13 cellular contexts compared by ENCODE assay signal in genomic region chr3:51395493-51396213, GRCh38. TPM values are rescaled to one million over a fixed set of nuclear protein-coding genes. Genes with fewer than 3 reads are reported as not detected.
A peak's percentile ranks its signal among the peaks of the same experiment; 100 is the strongest.
DNase-seq lines count a peak whose midpoint lies in the region; ATAC-seq and TF ChIP-seq lines count a peak whose summit lies in the region.
"Had no signal": no experiment of that assay in that cellular context is flagged by ENCODE, and none has a peak within 500 bp of the region (broad histone marks: within the 10 kb centered on the region; RNA-seq: fewer than 3 reads in every experiment).

No MANE protein-coding gene starts in this region.

- no peak for TF ChIP-seq CTCF in psoas muscle (IDR thresholded peaks at IDR 0.05)
- no peak for TF ChIP-seq CTCF in breast epithelium (IDR thresholded peaks at IDR 0.05)
- no peak for TF ChIP-seq CTCF in SK-N-SH (IDR thresholded peaks at IDR 0.05)

- peaks cover 40% of the 10 kb centered on the region for H3K36me3 Mint-ChIP-seq in activated CD4-positive, alpha-beta T cell treated with anti-CD3 and anti-CD28 coated beads for 36 hours (ENCODE audit: low read depth)
- H3K36me3 Mint-ChIP-seq in IgD-negative memory B cell, result no peaks in the 10 kb centered on the region

- TF ChIP-seq POLR2A in breast epithelium (IDR thresholded peaks at IDR 0.05), result no peak

- peaks cover 55% of the 10 kb centered on the region for H4K20me1 ChIP-seq in SK-N-SH (ENCODE audit: insufficient read depth)

- H3K4me3 ChIP-seq in psoas muscle (no peak overlapping the region), breast epithelium (no peak overlapping the region), SK-N-SH (ENCODE audit: low read depth in 2 of 2, low read length in 1 of 2) (no peak overlapping the region)

- no peak overlapping the region for H3K4me2 ChIP-seq in SK-N-SH

- H3K4me3 Mint-ChIP-seq in activated CD4-positive, alpha-beta T cell treated with anti-CD3 and anti-CD28 coated beads for 36 hours, result no peak overlapping the region
- H3K4me3 Mint-ChIP-seq in IgD-negative memory B cell, result peak overlapping the region in 1 of 4 donors; percentile 70

- WGBS in psoas muscle, 3 donors, result 65 to 69% (median 67%) methylated on average over 12 of the region's 12 CpGs
- 80% methylated on average over 8 of the region's 12 CpGs for WGBS in SK-N-SH (ENCODE audit: low lambda C conversion rate)

- no peak for DNase-seq in activated CD4-positive, alpha-beta T cell treated with anti-CD3 and anti-CD28 coated beads for 36 hours
- no peak for DNase-seq in activated CD4-positive, alpha-beta T cell treated with anti-CD3 and anti-CD28 coated beads, Interleukin-2, amount 50 U/mL, for 4 hours
- DNase-seq in dermis blood vessel endothelial cell (peak; percentile 28), psoas muscle (no peak), midbrain (lab: John Stamatoyannopoulos, UW) (no peak), breast epithelium (ENCODE audit: low spot score in 2 of 2) (no peak), SK-N-SH (no peak)
- DNase-seq: activated CD4-positive, CD25-positive, alpha-beta regulatory T cell; activated effector memory CD4-positive, alpha-beta T cell treated with anti-CD3 and anti-CD28 coated beads, Interleukin-2, amount 50 U/mL, for 16 hours; NCI-H1417 treated with DMSO at 0.1 percent for 48 hours; NCI-H526 treated with DMSO at 0.1 percent for 48 hours; SHP77 had no signal

- TF ChIP-seq EP300 in SK-N-SH (IDR thresholded peaks at IDR 0.05; ENCODE audit: borderline replicate concordance in 1 of 2, low read depth in 1 of 2, low read length in 1 of 2), result no peak

- no peak for TF ChIP-seq RAD21 in SK-N-SH (IDR thresholded peaks at IDR 0.05; ENCODE audit: low read length)

- peaks cover 38% of the 10 kb centered on the region for H3K4me1 ChIP-seq in psoas muscle
- peaks cover 5 to 10% of the 10 kb centered on the region in 2 donors for H3K4me1 ChIP-seq in breast epithelium
- H3K4me1 ChIP-seq in SK-N-SH (ENCODE audit: control insufficient read depth in 1 of 2, insufficient read depth in 2 of 2, low read depth in 1 of 2, low read length in 1 of 2), result peaks cover 11 to 40% of the 10 kb centered on the region in 2 experiments

- no peak overlapping the region for H3K9ac ChIP-seq in SK-N-SH

- peaks cover 53% of the 10 kb centered on the region for H3K79me2 ChIP-seq in SK-N-SH (ENCODE audit: insufficient read depth)

- intact Hi-C loops in activated CD4-positive, alpha-beta T cell treated with anti-CD3 and anti-CD28 coated beads for 36 hours (cut with DNase I, micrococcal nuclease), result loop anchor here in 1 of 2 experiments (10.0 kb wide), 1 partner anchor 579 kb away; the partner anchor contains the start of genes ABHD14A and ABHD14B
- intact Hi-C loops in psoas muscle (cut with DNase I), result loop anchor here in 1 of 2 donors (10.0 kb wide), 1 partner anchor 279 kb away; the partner anchor contains the start of gene TEX264
- intact Hi-C loops in breast epithelium (cut with DNase I; ENCODE audit: low total_unique reads), result loop anchor here (10.0 kb wide), 1 partner anchor 821 kb away; no protein-coding TSS in a partner anchor

- H3K36me3 ChIP-seq in psoas muscle (ENCODE audit: insufficient read depth in 1 of 2, low read depth in 1 of 2) (peaks cover 0 to 83% of the 10 kb centered on the region in 2 donors), breast epithelium (no peaks in the 10 kb centered on the region), SK-N-SH (replicated peaks in 1 of 2; ENCODE audit: control insufficient read depth in 1 of 2, insufficient read depth in 2 of 2, low read length in 1 of 2) (peaks cover 29 to 80% of the 10 kb centered on the region in 2 experiments)

- CTCF ChIA-PET in activated CD4-positive, alpha-beta T cell treated with anti-CD3 and anti-CD28 coated beads for 36 hours (lab: Charles Lee), result interaction anchor here (1.3 to 1.4 kb wide), 3 partner anchors 14 to 70 kb away, joined by 3 to 4 read pairs (median 4); no protein-coding TSS in a partner anchor
- CTCF ChIA-PET in SK-N-SH (lab: Yijun Ruan, JAX), result interaction anchor here (0.9 to 1.0 kb wide), 2 partner anchors 12 to 106 kb away, joined by 3 to 4 read pairs; no protein-coding TSS in a partner anchor

- ATAC-seq in activated CD4-positive, alpha-beta T cell treated with anti-CD3 and anti-CD28 coated beads for 36 hours, result no peak
- ATAC-seq in psoas muscle, result no peak

- H3K9me3 Mint-ChIP-seq in activated CD4-positive, alpha-beta T cell treated with anti-CD3 and anti-CD28 coated beads for 36 hours (ENCODE audit: low read depth), result no peaks in the 10 kb centered on the region
- no peaks in the 10 kb centered on the region for H3K9me3 Mint-ChIP-seq in IgD-negative memory B cell

- H3K9me2 ChIP-seq in SK-N-SH, result no peaks in the 10 kb centered on the region

- no peaks in the 10 kb centered on the region for H3K27me3 Mint-ChIP-seq in activated CD4-positive, alpha-beta T cell treated with anti-CD3 and anti-CD28 coated beads for 36 hours
- H3K27me3 Mint-ChIP-seq in IgD-negative memory B cell, result no peaks in the 10 kb centered on the region

- H3K27ac Mint-ChIP-seq in activated CD4-positive, alpha-beta T cell treated with anti-CD3 and anti-CD28 coated beads for 36 hours, result peak overlapping the region; percentile 64
- peak overlapping the region in 2 of 3 donors; percentile 23 to 75 for H3K27ac Mint-ChIP-seq in IgD-negative memory B cell

- H3K4me1 Mint-ChIP-seq in activated CD4-positive, alpha-beta T cell treated with anti-CD3 and anti-CD28 coated beads for 36 hours, result peaks cover 41% of the 10 kb centered on the region
- H3K4me1 Mint-ChIP-seq in IgD-negative memory B cell, result peaks cover 12 to 23% (median 17%) of the 10 kb centered on the region in 3 donors

- no peak overlapping the region for H2AFZ ChIP-seq in SK-N-SH (ENCODE audit: low read depth)

- H3K27ac ChIP-seq in psoas muscle (peak overlapping the region; percentile 38), breast epithelium (no peak overlapping the region), SK-N-SH (ENCODE audit: low read depth in 2 of 2, low read length in 1 of 2) (no peak overlapping the region)

- POLR2A ChIA-PET in activated CD4-positive, alpha-beta T cell treated with anti-CD3 and anti-CD28 coated beads for 36 hours (lab: Charles Lee), result no interaction called here
- POLR2A ChIA-PET in SK-N-SH (lab: Yijun Ruan, JAX), result interaction anchor here (0.8 kb wide), 1 partner anchor 104 kb away, joined by 4 read pairs; the partner anchor contains the start of gene DCAF1

- H3K9me3 ChIP-seq in psoas muscle, result no peaks in the 10 kb centered on the region
- no peaks in the 10 kb centered on the region for H3K9me3 ChIP-seq in breast epithelium
- H3K9me3 ChIP-seq in SK-N-SH, result no peaks in the 10 kb centered on the region

- no peaks in the 10 kb centered on the region for H3K27me3 ChIP-seq in psoas muscle (ENCODE audit: insufficient read depth in 3 of 3, low read length in 2 of 3)
- H3K27me3 ChIP-seq in breast epithelium, result no peaks in the 10 kb centered on the region
- H3K27me3 ChIP-seq in SK-N-SH (ENCODE audit: insufficient read depth), result no peaks in the 10 kb centered on the region

- H3F3A ChIP-seq in SK-N-SH (replicated peaks; ENCODE audit: insufficient read depth), result peaks cover 25% of the 10 kb centered on the region

TF ChIP-seq in SK-N-SH, 30 proteins besides CTCF, POLR2A, EP300 and RAD21:
- TF ChIP-seq FOXJ3 (CRISPR knock-in tag; IDR thresholded peaks at IDR 0.05) (no peak), RFX5 (IDR thresholded peaks at IDR 0.05; ENCODE audit: low read length) (no peak), GATA2 (CRISPR knock-in tag; IDR thresholded peaks at IDR 0.05) (no peak), ZBTB33 (IDR thresholded peaks at IDR 0.05; ENCODE audit: borderline replicate concordance, low read depth) (no peak), RCOR1 (IDR thresholded peaks at IDR 0.05; ENCODE audit: low read length) (no peak), MAX (IDR thresholded peaks at IDR 0.05; ENCODE audit: low read depth) (no peak)

RNA-seq across cellular contexts. Expression of gene RBM15B, which starts 4.6 kb away (rescaled TPM):
- total RNA-seq in activated CD4-positive, alpha-beta T cell treated with anti-CD3 and anti-CD28 coated beads for 36 hours, result 10 to 100 TPM; 20.9 to 21.5 TPM
- polyA plus RNA-seq in IgD-negative memory B cell, result 10.8 TPM
- 49.4 and 51.0 TPM in 2 replicates for total RNA-seq in dermis blood vessel endothelial cell
- total RNA-seq in psoas muscle, result 10 to 100 TPM in 1 of 4 donors, 1 to 10 TPM in 3; 7.0 to 11.9 (median 9.8) TPM
- 1 to 10 TPM; 4.6 to 8.8 (median 6.1) TPM for polyA plus RNA-seq in psoas muscle
- total RNA-seq in breast epithelium, result 10 to 100 TPM; 24.6 to 32.5 (median 28.7) TPM
- polyA plus RNA-seq in SK-N-SH (2012; rRNA removed), result 11.3 and 17.0 TPM in 2 replicates
- 12.3 and 17.2 TPM in 2 replicates for polyA plus RNA-seq in SK-N-SH (2012; cell fraction: cytosol; rRNA removed)
- polyA plus RNA-seq in SK-N-SH (2012; cell fraction: nucleus; rRNA removed), result 9.4 and 9.8 TPM in 2 replicates

RNA-seq across cellular contexts. Expression of gene MANF, which starts 10.6 kb away (rescaled TPM):
- total RNA-seq in activated CD4-positive, alpha-beta T cell treated with anti-CD3 and anti-CD28 coated beads for 36 hours, result 100 to 1,000 TPM; 124 to 129 TPM
- polyA plus RNA-seq in IgD-negative memory B cell, result 33.6 TPM
- total RNA-seq in dermis blood vessel endothelial cell, result 100 and 134 TPM in 2 replicates
- total RNA-seq in psoas muscle, result 10 to 100 TPM; 12.6 to 24.0 (median 19.3) TPM
- polyA plus RNA-seq in psoas muscle, result 10 to 100 TPM; 17.9 to 42.4 (median 18.3) TPM
- total RNA-seq in breast epithelium, result 10 to 100 TPM; 34.2 to 80.6 (median 40.0) TPM
- polyA plus RNA-seq in SK-N-SH (2012; rRNA removed), result 118 and 121 TPM in 2 replicates
- 151 and 220 TPM in 2 replicates for polyA plus RNA-seq in SK-N-SH (2012; cell fraction: cytosol; rRNA removed)
- polyA plus RNA-seq in SK-N-SH (2012; cell fraction: nucleus; rRNA removed), result 27.1 and 39.2 TPM in 2 replicates
